Comparison of ENCODE assay signal across 1 cellular context in the genomic region with DNA sequence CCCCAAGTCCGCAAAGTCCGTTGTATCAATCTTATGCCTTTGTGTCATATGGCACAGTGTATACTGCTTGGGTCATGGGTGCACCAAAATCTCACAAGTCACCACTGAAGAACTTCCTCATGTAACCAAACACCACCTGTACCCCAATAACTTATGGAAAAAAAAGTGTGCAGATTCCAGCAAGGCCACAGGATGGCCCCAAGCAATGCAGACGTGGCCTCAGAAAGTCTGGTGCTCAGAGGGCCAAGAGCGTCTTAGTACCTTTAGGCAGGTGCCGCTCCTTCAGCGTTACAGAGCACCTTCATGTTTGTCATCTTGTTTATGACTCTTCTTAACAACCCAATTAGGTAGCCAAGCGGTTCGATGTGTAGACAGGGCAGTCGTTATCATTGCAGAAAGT.
TF ChIP-seq lines count a peak whose summit lies in the region.

No MANE protein-coding gene starts in this region.

TF ChIP-seq in H1, 55 proteins besides CTCF, POLR2A, EP300 and RAD21 (continued from another document):
- TF ChIP-seq SIX5 (IDR thresholded peaks at IDR 0.05; ENCODE audit: low read depth, low read length) (no peak), RNF2 (IDR thresholded peaks at IDR 0.05; ENCODE audit: borderline replicate concordance, low read depth, low read length, missing control alignments, poor library complexity, severe bottlenecking) (no peak), NANOG (IDR thresholded peaks at IDR 0.05; ENCODE audit: insufficient read depth, low read depth, low read length, poor library complexity, severe bottlenecking) (no peak), JUND (IDR thresholded peaks at IDR 0.05; ENCODE audit: low read length) (no peak), TCF12 (IDR thresholded peaks at IDR 0.05; ENCODE audit: low read depth, low read length) (no peak), EZH2 (IDR thresholded peaks at IDR 0.05; ENCODE audit: low read depth, low read length, severe bottlenecking) (no peak), KDM5A (IDR thresholded peaks at IDR 0.05; ENCODE audit: low read length) (no peak), BACH1 (IDR thresholded peaks at IDR 0.05; ENCODE audit: low read length) (no peak), ASH2L (IDR thresholded peaks at IDR 0.05; ENCODE audit: low read length) (no peak), SP2 (IDR thresholded peaks at IDR 0.05; ENCODE audit: low read length) (no peak)
- TF ChIP-seq, protein P1, sequence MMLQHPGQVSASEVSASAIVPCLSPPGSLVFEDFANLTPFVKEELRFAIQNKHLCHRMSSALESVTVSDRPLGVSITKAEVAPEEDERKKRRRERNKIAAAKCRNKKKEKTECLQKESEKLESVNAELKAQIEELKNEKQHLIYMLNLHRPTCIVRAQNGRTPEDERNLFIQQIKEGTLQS (IDR thresholded peaks at IDR 0.05; ENCODE audit: insufficient read depth, low read depth, low read length): no peak
- TF ChIP-seq, protein P2, sequence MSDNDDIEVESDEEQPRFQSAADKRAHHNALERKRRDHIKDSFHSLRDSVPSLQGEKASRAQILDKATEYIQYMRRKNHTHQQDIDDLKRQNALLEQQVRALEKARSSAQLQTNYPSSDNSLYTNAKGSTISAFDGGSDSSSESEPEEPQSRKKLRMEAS (IDR thresholded peaks at IDR 0.05): no peak
